In the genomic region with DNA sequence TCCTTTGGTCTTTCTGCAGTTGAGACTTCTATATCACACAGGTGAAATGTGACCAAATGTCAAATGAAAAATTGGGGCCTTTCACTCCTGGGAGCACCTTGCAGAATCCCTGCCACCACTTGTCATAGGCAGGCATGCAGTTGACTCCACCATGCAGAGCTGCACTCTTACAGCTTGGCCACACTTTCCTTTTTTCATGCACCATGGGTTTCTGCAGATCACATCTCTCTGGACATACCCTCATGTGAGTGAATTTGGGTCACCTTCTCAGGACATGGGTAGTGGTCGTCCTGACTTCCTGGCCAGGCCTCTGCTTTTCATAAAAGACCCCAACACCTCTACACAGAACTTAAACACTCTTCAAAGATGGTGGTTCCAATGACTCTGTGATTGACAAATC, we compare ENCODE assay signal across 6 cellular contexts.
"Had no signal": no experiment of that assay in that cellular context is flagged by ENCODE, and none has a peak within 500 bp of the region (broad histone marks: within the 10 kb centered on the region; RNA-seq: fewer than 3 reads in every experiment).

No MANE protein-coding gene starts in this region.

- H3K27ac Mint-ChIP-seq: IgD-negative memory B cell had no signal

- DNase-seq: IMR-90 had no signal

- H3K27ac ChIP-seq: HL-60 had no signal

- FAIRE-seq: HepG2, HTR-8/SVneo, K562 had no signal

- H3K4me3 ChIP-seq: K562 had no signal

- H3K27me3 Mint-ChIP-seq: IgD-negative memory B cell had no signal

- H3K4me3 Mint-ChIP-seq: IgD-negative memory B cell had no signal

- H3K9me3 Mint-ChIP-seq: IgD-negative memory B cell had no signal

- H3K36me3 Mint-ChIP-seq: IgD-negative memory B cell had no signal
